ENCODE assay signal across 1 cellular context in genomic region chr10:71634531-71635164, GRCh38.
TF ChIP-seq lines count a peak whose summit lies in the region.

No MANE protein-coding gene starts in this region.

TF ChIP-seq in GM23338, 12 proteins besides CTCF, POLR2A, EP300 and RAD21 (continued from another document):
- TF ChIP-seq EZH2 (IDR thresholded peaks at IDR 0.05; ENCODE audit: low read depth, unreplicated experiment) (no peak), REST (IDR thresholded peaks at IDR 0.05; ENCODE audit: unreplicated experiment) (no peak)
